Comparison of ENCODE assay signal across 20 cellular contexts in genomic region chr16:81655474-81656162, GRCh38.
DNase-seq lines count a peak whose midpoint lies in the region; ATAC-seq, FAIRE-seq and TF ChIP-seq lines count a peak whose summit lies in the region.
"Had no signal": no experiment of that assay in that cellular context is flagged by ENCODE, and none has a peak within 500 bp of the region (broad histone marks: within the 10 kb centered on the region; RNA-seq: fewer than 3 reads in every experiment).

No MANE protein-coding gene starts in this region.

- H3K4me3 ChIP-seq in mammary epithelial cell (replicated peaks in 1 of 3; ENCODE audit: insufficient read depth in 1 of 3, low read depth in 2 of 3, low read length in 3 of 3) (no peak overlapping the region), K562 (no peak overlapping the region), upper lobe of right lung (no peak overlapping the region)
- H3K4me3 ChIP-seq: A549, GM12878 had no signal

- H3K4me2 ChIP-seq in mammary epithelial cell (ENCODE audit: insufficient read depth, low read depth, low read length) (no peak overlapping the region), K562 (ENCODE audit: insufficient read depth, low read length) (no peak overlapping the region)
- H3K4me2 ChIP-seq: A549 had no signal

- no peak for TF ChIP-seq EP300 in K562 (IDR thresholded peaks at IDR 0.05; ENCODE audit: low read length)

- H3K9me3 ChIP-seq in mammary epithelial cell (replicated peaks; ENCODE audit: insufficient read depth, low read length) (no peaks in the 10 kb centered on the region), K562 (replicated peaks; ENCODE audit: control insufficient read depth, insufficient read depth, low read depth, low read length) (no peaks in the 10 kb centered on the region), upper lobe of right lung (no peaks in the 10 kb centered on the region)
- H3K9me3 ChIP-seq: A549 had no signal

- H3K27me3 Mint-ChIP-seq in MCF 10A (ENCODE audit: insufficient read depth, unreplicated experiment) (no peaks in the 10 kb centered on the region), nephron progenitor cell (ENCODE audit: low read depth, poor library complexity) (no peaks in the 10 kb centered on the region)
- H3K27me3 Mint-ChIP-seq in activated T-cell treated with anti-CD3 and anti-CD28 coated beads, Interleukin-2, amount 50 U/mL, for 72 hours (ENCODE audit: low read depth), result no peaks in the 10 kb centered on the region

- 74% methylated on average over 14 of the region's 14 CpGs for whole genome bisulfite sequencing in mammary epithelial cell (ENCODE audit: low coverage, missing lambda C conversion rate)
- WGBS in K562 (ENCODE audit: insufficient coverage, low coverage, missing lambda C conversion rate), result 81% methylated on average over 14 of the region's 14 CpGs

- no peak overlapping the region for H3K27ac ChIP-seq in mammary epithelial cell (ENCODE audit: insufficient read depth, low read depth, low read length)
- H3K27ac ChIP-seq in K562 (ENCODE audit: extremely low read depth, low read depth, low read length), result no peak overlapping the region
- H3K27ac ChIP-seq in upper lobe of right lung, result no peak overlapping the region

- H3K4me3 Mint-ChIP-seq in MCF 10A (ENCODE audit: unreplicated experiment) (no peak overlapping the region), nephron progenitor cell (no peak overlapping the region)
- no peak overlapping the region for H3K4me3 Mint-ChIP-seq in activated T-cell treated with anti-CD3 and anti-CD28 coated beads, Interleukin-2, amount 50 U/mL, for 72 hours

- intact Hi-C loops in MCF 10A (cut with micrococcal nuclease) (no loop called here), mammary epithelial cell (cut with micrococcal nuclease) (no loop called here), K562 (cut with micrococcal nuclease) (no loop called here), upper lobe of right lung (cut with DNase I) (no loop called here)

- CTCF ChIA-PET in MCF 10A (lab: Yijun Ruan, JAX), result interaction anchor here (0.6 to 1.9 kb wide), 3 partner anchors 12 to 441 kb away, joined by 3 to 8 read pairs (median 3); no protein-coding TSS in a partner anchor
- CTCF ChIA-PET in mammary epithelial cell (lab: Charles Lee; ENCODE audit: low non-redundant PET), result no interaction called here
- CTCF ChIA-PET in K562 (lab: Yijun Ruan, JAX; ENCODE audit: low intra/inter-chr PET ratio), result no interaction called here

- no peaks in the 10 kb centered on the region for H4K20me1 ChIP-seq in mammary epithelial cell (ENCODE audit: insufficient read depth, low read length)
- H4K20me1 ChIP-seq in K562 (replicated peaks; ENCODE audit: control insufficient read depth, insufficient read depth, low read length), result peaks cover 5% of the 10 kb centered on the region; the same call in 1 of the 2 replicates

- POLR2A ChIA-PET in MCF 10A (lab: Yijun Ruan, JAX) (interaction anchor here (0.6 kb wide), 1 partner anchor 129 kb away, joined by 3 read pairs; no protein-coding TSS in a partner anchor), K562 (lab: Yijun Ruan, JAX) (interaction anchor here (0.6 to 1.4 kb wide), 6 partner anchors 14 to 94 kb away, joined by 3 to 4 read pairs (median 3); no protein-coding TSS in a partner anchor)

- no peaks in the 10 kb centered on the region for H3K9me3 Mint-ChIP-seq in MCF 10A (ENCODE audit: unreplicated experiment)
- H3K9me3 Mint-ChIP-seq in nephron progenitor cell, result no peaks in the 10 kb centered on the region
- no peaks in the 10 kb centered on the region for H3K9me3 Mint-ChIP-seq in activated T-cell treated with anti-CD3 and anti-CD28 coated beads, Interleukin-2, amount 50 U/mL, for 72 hours

- no peak for TF ChIP-seq RAD21 in K562 (CRISPR knock-in tag; conservative IDR thresholded peaks at IDR 0.05 in 1 of 2, IDR thresholded peaks at IDR 0.05 in 1 of 2)

- in situ Hi-C loops in mammary epithelial cell (cut with MboI; ENCODE audit: low sequenced_read_pairs in 2 of 2) (no loop called here), K562 (cut with MboI) (no loop called here)

- no peak for TF ChIP-seq CTCF in MCF 10A (IDR thresholded peaks at IDR 0.05; ENCODE audit: unreplicated experiment)
- TF ChIP-seq CTCF in mammary epithelial cell (conservative IDR thresholded peaks at IDR 0.05 in 1 of 2, IDR thresholded peaks at IDR 0.05 in 1 of 2; ENCODE audit: extremely low read depth in 1 of 2, insufficient read depth in 1 of 2, low read depth in 1 of 2, low read length in 2 of 2), result no peak
- TF ChIP-seq CTCF in K562 (IDR thresholded peaks at IDR 0.05 in 2 of 3, conservative IDR thresholded peaks at IDR 0.05 in 1 of 3; ENCODE audit: insufficient read depth in 2 of 3, low read depth in 1 of 3, low read length in 3 of 3), result no peak
- no peak for TF ChIP-seq CTCF in nephron progenitor cell (IDR thresholded peaks at IDR 0.05)
- TF ChIP-seq CTCF in upper lobe of right lung (IDR thresholded peaks at IDR 0.05), result no peak

- FAIRE-seq in K562 (lab: Jason Lieb, UNC), result no peak
- FAIRE-seq: A549, GM12878, H54, TTC549 had no signal

- BruUV-seq in MCF 10A (replicated peaks; lab: Mats Ljungman, UMichigan) (no TSS peak), mammary epithelial cell (replicated peaks; lab: Mats Ljungman, UMichigan) (no TSS peak), K562 (replicated peaks; lab: Mats Ljungman, UMichigan) (no TSS peak)

- H3K36me3 ChIP-seq in mammary epithelial cell (ENCODE audit: insufficient read depth, low read length), result peaks cover 8% of the 10 kb centered on the region
- H3K36me3 ChIP-seq in K562 (ENCODE audit: control insufficient read depth, insufficient read depth, low read length), result peaks cover 72% of the 10 kb centered on the region
- H3K36me3 ChIP-seq in upper lobe of right lung, result peaks cover 39% of the 10 kb centered on the region

- H3K4me1 Mint-ChIP-seq in MCF 10A (ENCODE audit: insufficient read depth, unreplicated experiment), result no peaks in the 10 kb centered on the region
- H3K4me1 Mint-ChIP-seq in nephron progenitor cell, result peaks cover 58% of the 10 kb centered on the region
- H3K4me1 Mint-ChIP-seq in activated T-cell treated with anti-CD3 and anti-CD28 coated beads, Interleukin-2, amount 50 U/mL, for 72 hours (ENCODE audit: low read depth), result no peaks in the 10 kb centered on the region

- dilution Hi-C loops in mammary epithelial cell (cut with HindIII; ENCODE audit: low sequenced_read_pairs), result no loop called here

- H3K27ac Mint-ChIP-seq in MCF 10A (ENCODE audit: low read depth, unreplicated experiment), result peak overlapping the region; percentile 44
- peak overlapping the region; percentile 66 for H3K27ac Mint-ChIP-seq in nephron progenitor cell
- H3K27ac Mint-ChIP-seq in activated T-cell treated with anti-CD3 and anti-CD28 coated beads, Interleukin-2, amount 50 U/mL, for 72 hours, result no peak overlapping the region

- ATAC-seq in K562 (no peak), upper lobe of right lung (peak; percentile 33), HG02759 (IDR thresholded peaks at IDR 0.05; ENCODE audit: unreplicated experiment) (no peak)
- no peak for ATAC-seq in activated T-cell treated with anti-CD3 and anti-CD28 coated beads, Interleukin-2, amount 50 U/mL, for 72 hours (replicated peaks in 1 of 2)
- ATAC-seq: esophagus mucosa, GM12878, sciatic nerve had no signal

- H3K9ac ChIP-seq in mammary epithelial cell (ENCODE audit: insufficient read depth, low read length) (no peak overlapping the region), K562 (ENCODE audit: insufficient read depth in 1 of 2, low read depth in 2 of 2, low read length in 2 of 2) (peak overlapping the region in 1 of 2 experiments; percentile 20; a peak in 1 of 4 replicates)

- H3K36me3 Mint-ChIP-seq in MCF 10A (ENCODE audit: insufficient read depth, unreplicated experiment) (peaks cover 61% of the 10 kb centered on the region), nephron progenitor cell (ENCODE audit: low read depth) (peaks cover 11% of the 10 kb centered on the region)
- peaks cover 0 to 3% of the 10 kb centered on the region in 2 donors for H3K36me3 Mint-ChIP-seq in activated T-cell treated with anti-CD3 and anti-CD28 coated beads, Interleukin-2, amount 50 U/mL, for 72 hours (ENCODE audit: insufficient read depth in 2 of 2)

- H3K4me1 ChIP-seq in mammary epithelial cell (ENCODE audit: insufficient read depth, low read length), result peaks cover 2% of the 10 kb centered on the region
- H3K4me1 ChIP-seq in K562 (replicated peaks in 1 of 2; ENCODE audit: control insufficient read depth in 2 of 2, insufficient read depth in 2 of 2, low read length in 2 of 2), result peaks cover 29 to 32% of the 10 kb centered on the region in 2 experiments
- peaks cover 4% of the 10 kb centered on the region for H3K4me1 ChIP-seq in upper lobe of right lung

- H2AFZ ChIP-seq in mammary epithelial cell (ENCODE audit: low read depth, low read length) (no peak overlapping the region), K562 (ENCODE audit: low read depth, low read length) (no peak overlapping the region)

- no peak for TF ChIP-seq POLR2A in K562 (conservative IDR thresholded peaks at IDR 0.05)

- H3K27me3 ChIP-seq in mammary epithelial cell (ENCODE audit: insufficient read depth, low read length), result no peaks in the 10 kb centered on the region
- no peaks in the 10 kb centered on the region for H3K27me3 ChIP-seq in K562 (ENCODE audit: control insufficient read depth in 2 of 2, insufficient read depth in 2 of 2, low read length in 2 of 2)
- H3K27me3 ChIP-seq in upper lobe of right lung, result no peaks in the 10 kb centered on the region

- DNase-seq in MCF 10A (ENCODE audit: unreplicated experiment), result no peak
- DNase-seq in mammary epithelial cell, result no peak
- no peak for DNase-seq in K562 (ENCODE audit: extremely low read depth in 1 of 4, low spot score in 3 of 4)
- DNase-seq in nephron progenitor cell, result no peak
- DNase-seq in upper lobe of right lung, result no peak
- DNase-seq in activated T-cell treated with anti-CD3 and anti-CD28 coated beads, Interleukin-2, amount 50 U/mL, for 72 hours, result no peak
- DNase-seq in NCI-H2081 treated with DMSO at 0.1 percent for 48 hours (lab: John Stamatoyannopoulos, UW), result no peak
- DNase-seq: activated CD4-positive, alpha-beta T cell treated with anti-CD3 and anti-CD28 coated beads, Interleukin-2, amount 50 U/mL, for 48 hours; activated naive CD4-positive, alpha-beta T cell; cerebellar nuclear complex; DMS153; effector CD4-positive, alpha-beta T cell; NCI-H1105 had no signal

- no peaks in the 10 kb centered on the region for H3K9me1 ChIP-seq in K562 (ENCODE audit: control insufficient read depth, insufficient read depth, low read length)

- H3K79me2 ChIP-seq in mammary epithelial cell (ENCODE audit: insufficient read depth, low read length) (peaks cover 38% of the 10 kb centered on the region), K562 (ENCODE audit: control insufficient read depth, insufficient read depth, low read length) (peaks cover 28% of the 10 kb centered on the region)

TF ChIP-seq in K562, 482 proteins besides CTCF, POLR2A, EP300 and RAD21:
- TF ChIP-seq NRF1 (conservative IDR thresholded peaks at IDR 0.05 in 1 of 2, IDR thresholded peaks at IDR 0.05 in 1 of 2) (no peak), ZC3H11A (IDR thresholded peaks at IDR 0.05; ENCODE audit: low read depth, low read length) (no peak), EGR1 (conservative IDR thresholded peaks at IDR 0.05) (peak; percentile 47; the same call in 1 of the 2 replicates), SPI1 (IDR thresholded peaks at IDR 0.05; ENCODE audit: borderline replicate concordance, low read depth, low read length) (peak; percentile 66)
